In genomic region chr2:199850250-199850717, GRCh38 we compare ENCODE assay signal across 8 cellular contexts. TPM values are rescaled to one million over a fixed set of nuclear protein-coding genes. Genes with fewer than 3 reads are reported as not detected.
DNase-seq lines count a peak whose midpoint lies in the region; ATAC-seq and TF ChIP-seq lines count a peak whose summit lies in the region.

No MANE protein-coding gene starts in this region.

- ATAC-seq in activated T-cell treated with anti-CD3 and anti-CD28 coated beads, Interleukin-2, amount 50 U/mL, for 72 hours (replicated peaks in 1 of 2), result no peak
- no peak for ATAC-seq in memory B cell (ENCODE audit: low read depth)

- H3K4me1 Mint-ChIP-seq in activated T-cell treated with anti-CD3 and anti-CD28 coated beads, Interleukin-2, amount 50 U/mL, for 72 hours (ENCODE audit: low read depth), result peaks cover 5% of the 10 kb centered on the region
- peaks cover 4% of the 10 kb centered on the region for H3K4me1 Mint-ChIP-seq in memory B cell
- H3K4me1 Mint-ChIP-seq in type B pancreatic cell (ENCODE audit: unreplicated experiment), result peaks cover 4% of the 10 kb centered on the region

- H3K27me3 Mint-ChIP-seq in activated T-cell treated with anti-CD3 and anti-CD28 coated beads, Interleukin-2, amount 50 U/mL, for 72 hours (ENCODE audit: low read depth), result no peaks in the 10 kb centered on the region
- H3K27me3 Mint-ChIP-seq in memory B cell (no peaks in the 10 kb centered on the region), type B pancreatic cell (peaks cover 75% of the 10 kb centered on the region)

- in situ Hi-C loops in astrocyte of the spinal cord (cut with HindIII; ENCODE audit: low sequenced_read_pairs), result no loop called here

- H3K27ac Mint-ChIP-seq in activated T-cell treated with anti-CD3 and anti-CD28 coated beads, Interleukin-2, amount 50 U/mL, for 72 hours, result no peak overlapping the region
- H3K27ac Mint-ChIP-seq in memory B cell (no peak overlapping the region), type B pancreatic cell (no peak overlapping the region)

- no peaks in the 10 kb centered on the region for H3K36me3 Mint-ChIP-seq in activated T-cell treated with anti-CD3 and anti-CD28 coated beads, Interleukin-2, amount 50 U/mL, for 72 hours (ENCODE audit: insufficient read depth in 2 of 2)
- H3K36me3 Mint-ChIP-seq in memory B cell (no peaks in the 10 kb centered on the region), type B pancreatic cell (no peaks in the 10 kb centered on the region)

- peak overlapping the region; percentile 65 for H3K4me3 Mint-ChIP-seq in activated T-cell treated with anti-CD3 and anti-CD28 coated beads, Interleukin-2, amount 50 U/mL, for 72 hours
- H3K4me3 Mint-ChIP-seq in memory B cell, result peak overlapping the region; percentile 65
- H3K4me3 Mint-ChIP-seq in type B pancreatic cell, result peak overlapping the region; percentile 79

- TF ChIP-seq CTCF in astrocyte of the spinal cord (IDR thresholded peaks at IDR 0.05; ENCODE audit: low read depth, low read length) (no peak), type B pancreatic cell (conservative IDR thresholded peaks at IDR 0.05) (no peak)

- no peak for DNase-seq in activated T-cell treated with anti-CD3 and anti-CD28 coated beads, Interleukin-2, amount 50 U/mL, for 72 hours
- DNase-seq in activated T-cell treated with anti-CD3 and anti-CD28 coated beads for 4 hours (no peak), astrocyte of the spinal cord (ENCODE audit: low read depth, low spot score) (no peak), memory B cell (ENCODE audit: low spot score in 2 of 2) (no peak), type B pancreatic cell (ENCODE audit: extremely low spot score, unreplicated experiment) (no peak), HK-2 (ENCODE audit: unreplicated experiment) (no peak)
- no peak for DNase-seq in activated effector memory CD4-positive, alpha-beta T cell treated with anti-CD3 and anti-CD28 coated beads, Interleukin-2, amount 50 U/mL, for 16 hours
- DNase-seq in activated CD8-positive, alpha-beta memory T cell treated with anti-CD3 and anti-CD28 coated beads, Interleukin-2, amount 50 U/mL, for 4 hours, result no peak

- H3K4me3 ChIP-seq in astrocyte of the spinal cord (ENCODE audit: low read depth, low read length), result peak overlapping the region; percentile 58

- no peaks in the 10 kb centered on the region for H3K9me3 Mint-ChIP-seq in activated T-cell treated with anti-CD3 and anti-CD28 coated beads, Interleukin-2, amount 50 U/mL, for 72 hours
- H3K9me3 Mint-ChIP-seq in memory B cell (no peaks in the 10 kb centered on the region), type B pancreatic cell (no peaks in the 10 kb centered on the region)

RNA-seq across cellular contexts. Expression of gene FTCDNL1, which starts 0.7 kb away (rescaled TPM):
- 1 to 10 TPM; 1.3 to 2.2 TPM for total RNA-seq in activated T-cell treated with anti-CD3 and anti-CD28 coated beads, Interleukin-2, amount 50 U/mL, for 72 hours
- total RNA-seq in type B pancreatic cell (ENCODE audit: low replicate concordance), result 0.95 and 1.3 TPM in 2 replicates
